1 cellular context compared by ENCODE assay signal in the genomic region with DNA sequence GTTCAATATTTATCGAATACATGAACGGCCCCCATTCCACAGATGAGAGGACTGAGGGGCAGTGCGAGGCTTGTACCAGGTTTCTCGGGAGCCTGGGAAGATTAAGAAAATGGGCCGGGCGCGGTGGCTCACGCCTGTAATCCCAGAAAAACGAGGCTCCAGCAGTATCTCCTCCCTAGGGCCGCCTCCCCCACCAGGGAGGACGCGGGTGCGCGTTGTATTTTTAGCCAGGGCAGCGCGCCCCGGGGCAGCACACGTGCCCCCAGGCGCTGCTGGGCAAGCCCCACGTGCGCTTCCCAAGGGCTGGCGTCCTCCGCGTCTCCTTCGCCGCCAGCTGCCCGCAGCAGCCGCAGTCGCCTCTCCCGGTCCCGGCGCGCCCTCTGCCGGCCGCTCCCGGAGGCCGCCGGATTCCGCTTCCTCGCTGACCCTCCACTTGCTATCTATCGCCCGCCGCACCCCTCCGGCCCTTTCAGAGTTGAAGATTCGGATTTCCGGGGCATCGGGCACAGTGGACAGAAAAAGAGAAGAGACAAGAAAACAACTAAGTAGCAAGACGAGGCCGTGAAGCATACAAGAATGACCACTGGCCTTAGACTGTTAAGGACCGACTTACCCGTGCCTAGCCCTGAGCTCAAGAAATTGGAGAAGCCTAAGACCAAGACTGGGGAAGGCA.
A peak's percentile ranks its signal among the peaks of the same experiment; 100 is the strongest.
TF ChIP-seq lines count a peak whose summit lies in the region.

No MANE protein-coding gene starts in this region.

TF ChIP-seq in GM12878, 131 proteins besides CTCF, POLR2A, EP300 and RAD21 (continues in another document):
- TF ChIP-seq CREM (IDR thresholded peaks at IDR 0.05; ENCODE audit: low read depth): no peak
- no peak for TF ChIP-seq SREBF1 (IDR thresholded peaks at IDR 0.05; ENCODE audit: low read length)
- no peak for TF ChIP-seq NBN (IDR thresholded peaks at IDR 0.05)
- no peak for TF ChIP-seq ZNF622 (IDR thresholded peaks at IDR 0.05)
- no peak for TF ChIP-seq TCF7 (IDR thresholded peaks at IDR 0.05; ENCODE audit: borderline replicate concordance)
- no peak for TF ChIP-seq POLR2AphosphoS5 (IDR thresholded peaks at IDR 0.05; ENCODE audit: low read length)
- no peak for TF ChIP-seq CBX5 (IDR thresholded peaks at IDR 0.05; ENCODE audit: low read depth)
- no peak for TF ChIP-seq YBX1 (IDR thresholded peaks at IDR 0.05)
- TF ChIP-seq, protein P1, sequence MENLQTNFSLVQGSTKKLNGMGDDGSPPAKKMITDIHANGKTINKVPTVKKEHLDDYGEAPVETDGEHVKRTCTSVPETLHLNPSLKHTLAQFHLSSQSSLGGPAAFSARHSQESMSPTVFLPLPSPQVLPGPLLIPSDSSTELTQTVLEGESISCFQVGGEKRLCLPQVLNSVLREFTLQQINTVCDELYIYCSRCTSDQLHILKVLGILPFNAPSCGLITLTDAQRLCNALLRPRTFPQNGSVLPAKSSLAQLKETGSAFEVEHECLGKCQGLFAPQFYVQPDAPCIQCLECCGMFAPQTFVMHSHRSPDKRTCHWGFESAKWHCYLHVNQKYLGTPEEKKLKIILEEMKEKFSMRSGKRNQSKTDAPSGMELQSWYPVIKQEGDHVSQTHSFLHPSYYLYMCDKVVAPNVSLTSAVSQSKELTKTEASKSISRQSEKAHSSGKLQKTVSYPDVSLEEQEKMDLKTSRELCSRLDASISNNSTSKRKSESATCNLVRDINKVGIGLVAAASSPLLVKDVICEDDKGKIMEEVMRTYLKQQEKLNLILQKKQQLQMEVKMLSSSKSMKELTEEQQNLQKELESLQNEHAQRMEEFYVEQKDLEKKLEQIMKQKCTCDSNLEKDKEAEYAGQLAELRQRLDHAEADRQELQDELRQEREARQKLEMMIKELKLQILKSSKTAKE (IDR thresholded peaks at IDR 0.05; ENCODE audit: low read depth, poor library complexity, severe bottlenecking): no peak
- TF ChIP-seq, protein P2, sequence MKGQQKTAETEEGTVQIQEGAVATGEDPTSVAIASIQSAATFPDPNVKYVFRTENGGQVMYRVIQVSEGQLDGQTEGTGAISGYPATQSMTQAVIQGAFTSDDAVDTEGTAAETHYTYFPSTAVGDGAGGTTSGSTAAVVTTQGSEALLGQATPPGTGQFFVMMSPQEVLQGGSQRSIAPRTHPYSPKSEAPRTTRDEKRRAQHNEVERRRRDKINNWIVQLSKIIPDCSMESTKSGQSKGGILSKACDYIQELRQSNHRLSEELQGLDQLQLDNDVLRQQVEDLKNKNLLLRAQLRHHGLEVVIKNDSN (IDR thresholded peaks at IDR 0.05; ENCODE audit: borderline replicate concordance, extremely low read length, insufficient read depth, low read depth, low read length): peak; percentile 34
- peak; percentile 41 for TF ChIP-seq NR2F1 (conservative IDR thresholded peaks at IDR 0.05)
- TF ChIP-seq ZZZ3 (IDR thresholded peaks at IDR 0.05; ENCODE audit: control insufficient read depth, insufficient read length, low read depth): no peak
- TF ChIP-seq NR2C1 (IDR thresholded peaks at IDR 0.05): no peak
- no peak for TF ChIP-seq RAD51 (IDR thresholded peaks at IDR 0.05)
- TF ChIP-seq, protein P3, sequence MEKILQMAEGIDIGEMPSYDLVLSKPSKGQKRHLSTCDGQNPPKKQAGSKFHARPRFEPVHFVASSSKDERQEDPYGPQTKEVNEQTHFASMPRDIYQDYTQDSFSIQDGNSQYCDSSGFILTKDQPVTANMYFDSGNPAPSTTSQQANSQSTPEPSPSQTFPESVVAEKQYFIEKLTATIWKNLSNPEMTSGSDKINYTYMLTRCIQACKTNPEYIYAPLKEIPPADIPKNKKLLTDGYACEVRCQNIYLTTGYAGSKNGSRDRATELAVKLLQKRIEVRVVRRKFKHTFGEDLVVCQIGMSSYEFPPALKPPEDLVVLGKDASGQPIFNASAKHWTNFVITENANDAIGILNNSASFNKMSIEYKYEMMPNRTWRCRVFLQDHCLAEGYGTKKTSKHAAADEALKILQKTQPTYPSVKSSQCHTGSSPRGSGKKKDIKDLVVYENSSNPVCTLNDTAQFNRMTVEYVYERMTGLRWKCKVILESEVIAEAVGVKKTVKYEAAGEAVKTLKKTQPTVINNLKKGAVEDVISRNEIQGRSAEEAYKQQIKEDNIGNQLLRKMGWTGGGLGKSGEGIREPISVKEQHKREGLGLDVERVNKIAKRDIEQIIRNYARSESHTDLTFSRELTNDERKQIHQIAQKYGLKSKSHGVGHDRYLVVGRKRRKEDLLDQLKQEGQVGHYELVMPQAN (conservative IDR thresholded peaks at IDR 0.05): no peak
- TF ChIP-seq, protein P4, sequence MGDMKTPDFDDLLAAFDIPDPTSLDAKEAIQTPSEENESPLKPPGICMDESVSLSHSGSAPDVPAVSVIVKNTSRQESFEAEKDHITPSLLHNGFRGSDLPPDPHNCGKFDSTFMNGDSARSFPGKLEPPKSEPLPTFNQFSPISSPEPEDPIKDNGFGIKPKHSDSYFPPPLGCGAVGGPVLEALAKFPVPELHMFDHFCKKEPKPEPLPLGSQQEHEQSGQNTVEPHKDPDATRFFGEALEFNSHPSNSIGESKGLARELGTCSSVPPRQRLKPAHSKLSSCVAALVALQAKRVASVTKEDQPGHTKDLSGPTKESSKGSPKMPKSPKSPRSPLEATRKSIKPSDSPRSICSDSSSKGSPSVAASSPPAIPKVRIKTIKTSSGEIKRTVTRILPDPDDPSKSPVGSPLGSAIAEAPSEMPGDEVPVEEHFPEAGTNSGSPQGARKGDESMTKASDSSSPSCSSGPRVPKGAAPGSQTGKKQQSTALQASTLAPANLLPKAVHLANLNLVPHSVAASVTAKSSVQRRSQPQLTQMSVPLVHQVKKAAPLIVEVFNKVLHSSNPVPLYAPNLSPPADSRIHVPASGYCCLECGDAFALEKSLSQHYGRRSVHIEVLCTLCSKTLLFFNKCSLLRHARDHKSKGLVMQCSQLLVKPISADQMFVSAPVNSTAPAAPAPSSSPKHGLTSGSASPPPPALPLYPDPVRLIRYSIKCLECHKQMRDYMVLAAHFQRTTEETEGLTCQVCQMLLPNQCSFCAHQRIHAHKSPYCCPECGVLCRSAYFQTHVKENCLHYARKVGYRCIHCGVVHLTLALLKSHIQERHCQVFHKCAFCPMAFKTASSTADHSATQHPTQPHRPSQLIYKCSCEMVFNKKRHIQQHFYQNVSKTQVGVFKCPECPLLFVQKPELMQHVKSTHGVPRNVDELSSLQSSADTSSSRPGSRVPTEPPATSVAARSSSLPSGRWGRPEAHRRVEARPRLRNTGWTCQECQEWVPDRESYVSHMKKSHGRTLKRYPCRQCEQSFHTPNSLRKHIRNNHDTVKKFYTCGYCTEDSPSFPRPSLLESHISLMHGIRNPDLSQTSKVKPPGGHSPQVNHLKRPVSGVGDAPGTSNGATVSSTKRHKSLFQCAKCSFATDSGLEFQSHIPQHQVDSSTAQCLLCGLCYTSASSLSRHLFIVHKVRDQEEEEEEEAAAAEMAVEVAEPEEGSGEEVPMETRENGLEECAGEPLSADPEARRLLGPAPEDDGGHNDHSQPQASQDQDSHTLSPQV (IDR thresholded peaks at IDR 0.05): no peak
- TF ChIP-seq, protein P5, sequence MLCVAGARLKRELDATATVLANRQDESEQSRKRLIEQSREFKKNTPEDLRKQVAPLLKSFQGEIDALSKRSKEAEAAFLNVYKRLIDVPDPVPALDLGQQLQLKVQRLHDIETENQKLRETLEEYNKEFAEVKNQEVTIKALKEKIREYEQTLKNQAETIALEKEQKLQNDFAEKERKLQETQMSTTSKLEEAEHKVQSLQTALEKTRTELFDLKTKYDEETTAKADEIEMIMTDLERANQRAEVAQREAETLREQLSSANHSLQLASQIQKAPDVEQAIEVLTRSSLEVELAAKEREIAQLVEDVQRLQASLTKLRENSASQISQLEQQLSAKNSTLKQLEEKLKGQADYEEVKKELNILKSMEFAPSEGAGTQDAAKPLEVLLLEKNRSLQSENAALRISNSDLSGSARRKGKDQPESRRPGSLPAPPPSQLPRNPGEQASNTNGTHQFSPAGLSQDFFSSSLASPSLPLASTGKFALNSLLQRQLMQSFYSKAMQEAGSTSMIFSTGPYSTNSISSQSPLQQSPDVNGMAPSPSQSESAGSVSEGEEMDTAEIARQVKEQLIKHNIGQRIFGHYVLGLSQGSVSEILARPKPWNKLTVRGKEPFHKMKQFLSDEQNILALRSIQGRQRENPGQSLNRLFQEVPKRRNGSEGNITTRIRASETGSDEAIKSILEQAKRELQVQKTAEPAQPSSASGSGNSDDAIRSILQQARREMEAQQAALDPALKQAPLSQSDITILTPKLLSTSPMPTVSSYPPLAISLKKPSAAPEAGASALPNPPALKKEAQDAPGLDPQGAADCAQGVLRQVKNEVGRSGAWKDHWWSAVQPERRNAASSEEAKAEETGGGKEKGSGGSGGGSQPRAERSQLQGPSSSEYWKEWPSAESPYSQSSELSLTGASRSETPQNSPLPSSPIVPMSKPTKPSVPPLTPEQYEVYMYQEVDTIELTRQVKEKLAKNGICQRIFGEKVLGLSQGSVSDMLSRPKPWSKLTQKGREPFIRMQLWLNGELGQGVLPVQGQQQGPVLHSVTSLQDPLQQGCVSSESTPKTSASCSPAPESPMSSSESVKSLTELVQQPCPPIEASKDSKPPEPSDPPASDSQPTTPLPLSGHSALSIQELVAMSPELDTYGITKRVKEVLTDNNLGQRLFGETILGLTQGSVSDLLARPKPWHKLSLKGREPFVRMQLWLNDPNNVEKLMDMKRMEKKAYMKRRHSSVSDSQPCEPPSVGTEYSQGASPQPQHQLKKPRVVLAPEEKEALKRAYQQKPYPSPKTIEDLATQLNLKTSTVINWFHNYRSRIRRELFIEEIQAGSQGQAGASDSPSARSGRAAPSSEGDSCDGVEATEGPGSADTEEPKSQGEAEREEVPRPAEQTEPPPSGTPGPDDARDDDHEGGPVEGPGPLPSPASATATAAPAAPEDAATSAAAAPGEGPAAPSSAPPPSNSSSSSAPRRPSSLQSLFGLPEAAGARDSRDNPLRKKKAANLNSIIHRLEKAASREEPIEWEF (IDR thresholded peaks at IDR 0.05; ENCODE audit: insufficient replicate concordance, low read depth, low read length): no peak
- TF ChIP-seq, protein P6, sequence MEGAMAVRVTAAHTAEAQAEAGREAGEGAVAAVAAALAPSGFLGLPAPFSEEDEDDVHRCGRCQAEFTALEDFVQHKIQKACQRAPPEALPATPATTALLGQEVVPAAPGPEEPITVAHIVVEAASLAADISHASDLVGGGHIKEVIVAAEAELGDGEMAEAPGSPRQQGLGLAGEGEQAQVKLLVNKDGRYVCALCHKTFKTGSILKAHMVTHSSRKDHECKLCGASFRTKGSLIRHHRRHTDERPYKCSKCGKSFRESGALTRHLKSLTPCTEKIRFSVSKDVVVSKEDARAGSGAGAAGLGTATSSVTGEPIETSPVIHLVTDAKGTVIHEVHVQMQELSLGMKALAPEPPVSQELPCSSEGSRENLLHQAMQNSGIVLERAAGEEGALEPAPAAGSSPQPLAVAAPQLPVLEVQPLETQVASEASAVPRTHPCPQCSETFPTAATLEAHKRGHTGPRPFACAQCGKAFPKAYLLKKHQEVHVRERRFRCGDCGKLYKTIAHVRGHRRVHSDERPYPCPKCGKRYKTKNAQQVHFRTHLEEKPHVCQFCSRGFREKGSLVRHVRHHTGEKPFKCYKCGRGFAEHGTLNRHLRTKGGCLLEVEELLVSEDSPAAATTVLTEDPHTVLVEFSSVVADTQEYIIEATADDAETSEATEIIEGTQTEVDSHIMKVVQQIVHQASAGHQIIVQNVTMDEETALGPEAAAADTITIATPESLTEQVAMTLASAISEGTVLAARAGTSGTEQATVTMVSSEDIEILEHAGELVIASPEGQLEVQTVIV (IDR thresholded peaks at IDR 0.05; ENCODE audit: borderline replicate concordance, partially characterized antibody): no peak
- TF ChIP-seq, protein P7, sequence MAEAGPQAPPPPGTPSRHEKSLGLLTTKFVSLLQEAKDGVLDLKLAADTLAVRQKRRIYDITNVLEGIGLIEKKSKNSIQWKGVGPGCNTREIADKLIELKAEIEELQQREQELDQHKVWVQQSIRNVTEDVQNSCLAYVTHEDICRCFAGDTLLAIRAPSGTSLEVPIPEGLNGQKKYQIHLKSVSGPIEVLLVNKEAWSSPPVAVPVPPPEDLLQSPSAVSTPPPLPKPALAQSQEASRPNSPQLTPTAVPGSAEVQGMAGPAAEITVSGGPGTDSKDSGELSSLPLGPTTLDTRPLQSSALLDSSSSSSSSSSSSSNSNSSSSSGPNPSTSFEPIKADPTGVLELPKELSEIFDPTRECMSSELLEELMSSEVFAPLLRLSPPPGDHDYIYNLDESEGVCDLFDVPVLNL (IDR thresholded peaks at IDR 0.05; ENCODE audit: low read depth, low read length): no peak
- TF ChIP-seq ZNF24 (IDR thresholded peaks at IDR 0.05): no peak
- TF ChIP-seq RB1 (IDR thresholded peaks at IDR 0.05; ENCODE audit: borderline replicate concordance): no peak; the same call in 1 of the 2 replicates
- TF ChIP-seq ATF7 (IDR thresholded peaks at IDR 0.05; ENCODE audit: low read depth): no peak
- TF ChIP-seq CEBPB (IDR thresholded peaks at IDR 0.05; ENCODE audit: borderline replicate concordance in 1 of 2, low read depth in 2 of 2, low read length in 2 of 2): no peak
- TF ChIP-seq BCL11A (IDR thresholded peaks at IDR 0.05; ENCODE audit: low read depth, low read length): no peak
- TF ChIP-seq FOS (IDR thresholded peaks at IDR 0.05; ENCODE audit: borderline replicate concordance, extremely low read depth, insufficient read length): no peak
- no peak for TF ChIP-seq ZNF384 (IDR thresholded peaks at IDR 0.05; ENCODE audit: borderline replicate concordance, low read depth, low read length)
- TF ChIP-seq JUND (IDR thresholded peaks at IDR 0.05; ENCODE audit: low read depth, low read length): no peak
- no peak for TF ChIP-seq POLR2AphosphoS2 (IDR thresholded peaks at IDR 0.05; ENCODE audit: low read depth, low read length)
- 0 out of 2 replicates have a peak, but pooled peaks have one; percentile 20 for TF ChIP-seq TCF12 (IDR thresholded peaks at IDR 0.05; ENCODE audit: low read depth, low read length)
- TF ChIP-seq NFXL1 (IDR thresholded peaks at IDR 0.05; ENCODE audit: borderline replicate concordance): no peak
- TF ChIP-seq SPI1 (IDR thresholded peaks at IDR 0.05; ENCODE audit: borderline replicate concordance, insufficient read depth, low read depth, low read length): no peak
- TF ChIP-seq SIN3A (IDR thresholded peaks at IDR 0.05; ENCODE audit: low read depth, low read length): no peak
- TF ChIP-seq SMARCA5 (IDR thresholded peaks at IDR 0.05): peak; percentile 55; the same call in 1 of the 2 replicates
- no peak for TF ChIP-seq SIX5 (IDR thresholded peaks at IDR 0.05; ENCODE audit: low read depth, low read length, severe bottlenecking)
- no peak for TF ChIP-seq IRF4 (IDR thresholded peaks at IDR 0.05; ENCODE audit: low read depth, low read length)
- TF ChIP-seq RUNX3 (IDR thresholded peaks at IDR 0.05; ENCODE audit: low read length): peak; percentile 68
- TF ChIP-seq, protein P8, sequence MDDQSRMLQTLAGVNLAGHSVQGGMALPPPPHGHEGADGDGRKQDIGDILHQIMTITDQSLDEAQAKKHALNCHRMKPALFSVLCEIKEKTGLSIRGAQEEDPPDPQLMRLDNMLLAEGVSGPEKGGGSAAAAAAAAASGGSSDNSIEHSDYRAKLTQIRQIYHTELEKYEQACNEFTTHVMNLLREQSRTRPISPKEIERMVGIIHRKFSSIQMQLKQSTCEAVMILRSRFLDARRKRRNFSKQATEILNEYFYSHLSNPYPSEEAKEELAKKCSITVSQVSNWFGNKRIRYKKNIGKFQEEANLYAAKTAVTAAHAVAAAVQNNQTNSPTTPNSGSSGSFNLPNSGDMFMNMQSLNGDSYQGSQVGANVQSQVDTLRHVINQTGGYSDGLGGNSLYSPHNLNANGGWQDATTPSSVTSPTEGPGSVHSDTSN (IDR thresholded peaks at IDR 0.05; ENCODE audit: insufficient replicate concordance, low read depth, low read length): no peak
- TF ChIP-seq BHLHE40 (IDR thresholded peaks at IDR 0.05; ENCODE audit: borderline replicate concordance in 1 of 2, low read depth in 2 of 2, low read length in 1 of 2): peak; percentile 75 to 93
- TF ChIP-seq MYB (IDR thresholded peaks at IDR 0.05; ENCODE audit: borderline replicate concordance, low read depth, low read length): no peak
